ENCODE assay signal across 12 cellular contexts in genomic region chr1:58982259-58982998, GRCh38.
A peak's percentile ranks its signal among the peaks of the same experiment; 100 is the strongest.
DNase-seq lines count a peak whose midpoint lies in the region; ATAC-seq and TF ChIP-seq lines count a peak whose summit lies in the region.
"Had no signal": no experiment of that assay in that cellular context is flagged by ENCODE, and none has a peak within 500 bp of the region (broad histone marks: within the 10 kb centered on the region; RNA-seq: fewer than 3 reads in every experiment).

No MANE protein-coding gene starts in this region.

- no peaks in the 10 kb centered on the region for H3K36me3 ChIP-seq in H7 (replicated peaks; ENCODE audit: control insufficient read depth, insufficient read depth, low read length)
- no peaks in the 10 kb centered on the region for H3K36me3 ChIP-seq in psoas muscle (ENCODE audit: insufficient read depth in 1 of 2, low read depth in 1 of 2)
- H3K36me3 ChIP-seq: ascending aorta had no signal

- no peaks in the 10 kb centered on the region for H3K9me3 ChIP-seq in psoas muscle
- H3K9me3 ChIP-seq: ascending aorta had no signal

- TF ChIP-seq POLR2A in GM18505 (IDR thresholded peaks at IDR 0.05; ENCODE audit: borderline replicate concordance, extremely low read depth, insufficient read depth, insufficient read length), result no peak

- TF ChIP-seq CTCF in psoas muscle (IDR thresholded peaks at IDR 0.05), result no peak

- no peaks in the 10 kb centered on the region for H3K27me3 ChIP-seq in H7 (ENCODE audit: control insufficient read depth, insufficient read depth, low read length)
- H3K27me3 ChIP-seq in psoas muscle (ENCODE audit: insufficient read depth in 3 of 3, low read length in 2 of 3), result no peaks in the 10 kb centered on the region
- H3K27me3 ChIP-seq: ascending aorta had no signal

- peak overlapping the region; percentile 75 for H3K27ac ChIP-seq in psoas muscle
- H3K27ac ChIP-seq: ascending aorta had no signal

- peaks cover 27% of the 10 kb centered on the region for H3K4me1 ChIP-seq in psoas muscle

- WGBS in psoas muscle, 3 donors, result 19 to 28% (median 20%) methylated on average over 8 of the region's 8 CpGs

- intact Hi-C loops in Right ventricle myocardium superior (cut with DNase I) (loop anchor here (10.0 kb wide), 1 partner anchor 198 kb away; the partner anchor contains the start of gene JUN), psoas muscle (cut with DNase I) (loop anchor here in 1 of 2 donors (5.0 to 10.0 kb wide), 2 partner anchors 200 to 312 kb away; partner anchors contain the start of genes FGGY and JUN)

- H3K4me3 ChIP-seq in H7 (ENCODE audit: insufficient read depth, low read depth, low read length), result no peak overlapping the region
- H3K4me3 ChIP-seq in psoas muscle, result no peak overlapping the region
- H3K4me3 ChIP-seq: ascending aorta had no signal

- peak; percentile 88 for ATAC-seq in Right ventricle myocardium superior (ENCODE audit: poor library complexity)
- ATAC-seq in psoas muscle, result peak; percentile 83 to 95 (median 92)
- ATAC-seq in GM18505 (IDR thresholded peaks at IDR 0.05; ENCODE audit: unreplicated experiment), result no peak
- ATAC-seq in HG02938 (IDR thresholded peaks at IDR 0.05; ENCODE audit: unreplicated experiment), result no peak

- peak; percentile 16 for DNase-seq in H7
- peak; percentile 11 for DNase-seq in SHP77 treated with DMSO at 0.1 percent for 48 hours (lab: John Stamatoyannopoulos, UW)
- DNase-seq in Right ventricle myocardium superior, result peak; percentile 66
- DNase-seq in psoas muscle, result peak; percentile 43 to 80
- no peak for DNase-seq in stimulated activated CD8-positive, alpha-beta memory T cell treated with anti-CD3 and anti-CD28 coated beads, Interleukin-4, amount 100 ng/mL, for 48 hours
- DNase-seq: DMS79; GOT3; NK-92 treated with Interleukin-12 subunit alpha and Interleukin-12 subunit beta, amount 100 ng/mL, for 24 hours; T-helper 9 cell had no signal

Comparison
In these comparisons a context has a peak if more than half of its experiments do, and no peak if none do; other contexts are left out.
1. ATAC-seq: peak in Right ventricle myocardium superior (single experiment) and psoas muscle (4 of 4); none in GM18505 (single experiment) and HG02938 (single experiment).